In the genomic region with DNA sequence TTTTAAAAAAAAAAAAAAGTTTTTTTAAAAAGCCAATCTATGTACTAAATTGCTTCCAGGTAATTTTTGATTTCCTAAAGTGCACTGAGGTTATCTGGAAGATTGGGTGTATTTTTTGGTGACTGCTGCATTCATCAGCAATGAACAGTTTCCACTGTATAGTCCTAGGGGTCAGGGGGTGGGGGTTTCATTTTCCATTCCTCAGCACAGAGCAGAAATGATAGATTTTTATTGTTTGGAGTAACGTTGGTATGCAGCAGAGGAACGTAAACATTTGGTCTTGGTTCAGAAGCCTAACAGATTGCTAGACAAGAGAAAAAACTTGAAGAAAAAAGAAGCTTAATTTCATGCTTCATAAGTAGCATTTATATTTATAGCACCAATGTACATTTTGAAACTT, we compare ENCODE assay signal across 1 cellular context.
TF ChIP-seq lines count a peak whose summit lies in the region.

No MANE protein-coding gene starts in this region.

TF ChIP-seq in GM12878, 131 proteins besides CTCF, POLR2A, EP300 and RAD21:
- TF ChIP-seq NFIC (IDR thresholded peaks at IDR 0.05; ENCODE audit: low read depth, low read length): 0 out of 2 replicates have a peak, but pooled peaks have one; percentile 7
- TF ChIP-seq KDM1A (IDR thresholded peaks at IDR 0.05; ENCODE audit: borderline replicate concordance): no peak
- TF ChIP-seq HCFC1 (IDR thresholded peaks at IDR 0.05; ENCODE audit: low read length): no peak
- TF ChIP-seq MTA2 (IDR thresholded peaks at IDR 0.05; ENCODE audit: low read depth): no peak
- TF ChIP-seq, protein P1, sequence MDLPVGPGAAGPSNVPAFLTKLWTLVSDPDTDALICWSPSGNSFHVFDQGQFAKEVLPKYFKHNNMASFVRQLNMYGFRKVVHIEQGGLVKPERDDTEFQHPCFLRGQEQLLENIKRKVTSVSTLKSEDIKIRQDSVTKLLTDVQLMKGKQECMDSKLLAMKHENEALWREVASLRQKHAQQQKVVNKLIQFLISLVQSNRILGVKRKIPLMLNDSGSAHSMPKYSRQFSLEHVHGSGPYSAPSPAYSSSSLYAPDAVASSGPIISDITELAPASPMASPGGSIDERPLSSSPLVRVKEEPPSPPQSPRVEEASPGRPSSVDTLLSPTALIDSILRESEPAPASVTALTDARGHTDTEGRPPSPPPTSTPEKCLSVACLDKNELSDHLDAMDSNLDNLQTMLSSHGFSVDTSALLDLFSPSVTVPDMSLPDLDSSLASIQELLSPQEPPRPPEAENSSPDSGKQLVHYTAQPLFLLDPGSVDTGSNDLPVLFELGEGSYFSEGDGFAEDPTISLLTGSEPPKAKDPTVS (IDR thresholded peaks at IDR 0.05; ENCODE audit: low read depth, low read length): no peak
- TF ChIP-seq TARDBP (IDR thresholded peaks at IDR 0.05; ENCODE audit: borderline replicate concordance): no peak
